ENCODE assay signal across 18 cellular contexts in the genomic region with DNA sequence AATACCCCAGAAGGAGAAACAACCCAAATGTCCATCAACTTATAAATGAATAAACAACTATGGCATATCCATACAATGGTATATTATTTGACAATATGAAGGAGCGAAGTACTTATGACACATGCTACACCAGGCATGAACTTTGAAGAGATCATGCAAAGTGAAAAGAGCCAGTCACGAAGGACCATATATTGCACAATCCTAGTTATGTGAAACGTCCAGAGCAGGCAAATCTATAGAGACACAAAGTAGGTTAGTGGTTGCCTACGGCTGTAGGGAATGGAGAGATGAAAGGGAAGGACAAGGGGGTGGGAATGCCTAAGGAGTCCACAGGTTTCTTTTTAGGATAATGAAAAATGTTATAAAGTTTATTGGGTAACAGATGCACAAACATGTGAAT.
A peak's percentile ranks its signal among the peaks of the same experiment; 100 is the strongest.
DNase-seq lines count a peak whose midpoint lies in the region; ATAC-seq, FAIRE-seq and TF ChIP-seq lines count a peak whose summit lies in the region.
"Had no signal": no experiment of that assay in that cellular context is flagged by ENCODE, and none has a peak within 500 bp of the region (broad histone marks: within the 10 kb centered on the region; RNA-seq: fewer than 3 reads in every experiment).

No MANE protein-coding gene starts in this region.

- H3K27me3 Mint-ChIP-seq in effector memory CD8-positive, alpha-beta T cell: peaks cover 25 to 29% of the 10 kb centered on the region in 2 donors

- H3K4me1 Mint-ChIP-seq in effector memory CD8-positive, alpha-beta T cell (ENCODE audit: low read depth in 2 of 2): no peaks in the 10 kb centered on the region

- H3K27ac ChIP-seq in K562 (ENCODE audit: extremely low read depth, low read depth, low read length): no peak overlapping the region
- no peak overlapping the region for H3K27ac ChIP-seq in breast epithelium
- H3K27ac ChIP-seq: BLaER1, KMS-11 had no signal

- no peak overlapping the region for H3K4me3 Mint-ChIP-seq in effector memory CD8-positive, alpha-beta T cell
- H3K4me3 Mint-ChIP-seq: CD8-positive, alpha-beta memory T cell; IgD-negative memory B cell had no signal

- TF ChIP-seq EP300 in K562 (IDR thresholded peaks at IDR 0.05; ENCODE audit: low read length): no peak

- no peak overlapping the region for H3K27ac Mint-ChIP-seq in effector memory CD8-positive, alpha-beta T cell
- H3K27ac Mint-ChIP-seq: CD8-positive, alpha-beta memory T cell; IgD-negative memory B cell had no signal

- ATAC-seq in K562 (no peak), HG02588 (IDR thresholded peaks at IDR 0.05; ENCODE audit: unreplicated experiment) (no peak)
- no peak for ATAC-seq in effector memory CD8-positive, alpha-beta T cell (replicated peaks)
- ATAC-seq: HCT116 had no signal

- no peak for FAIRE-seq in K562 (lab: Jason Lieb, UNC)
- FAIRE-seq: G401.6, GM12892, H54 had no signal

- no peaks in the 10 kb centered on the region for H3K9me3 ChIP-seq in K562 (replicated peaks; ENCODE audit: control insufficient read depth, insufficient read depth, low read depth, low read length)
- no peaks in the 10 kb centered on the region for H3K9me3 ChIP-seq in breast epithelium

- H3K4me3 ChIP-seq in K562 (no peak overlapping the region), breast epithelium (no peak overlapping the region)
- H3K4me3 ChIP-seq: BLaER1 had no signal

- no peak overlapping the region for H2AFZ ChIP-seq in K562 (ENCODE audit: low read depth, low read length)

- no peaks in the 10 kb centered on the region for H4K20me1 ChIP-seq in K562 (replicated peaks; ENCODE audit: control insufficient read depth, insufficient read depth, low read length)
- H4K20me1 ChIP-seq: BLaER1 had no signal

- POLR2A ChIA-PET in K562 (lab: Yijun Ruan, JAX): no interaction called here

- BruUV-seq in K562 (replicated peaks; lab: Mats Ljungman, UMichigan): no TSS peak

- DNase-seq in DMS53 (lab: John Stamatoyannopoulos, UW): peak; percentile 12
- DNase-seq in DMS53 treated with DMSO at 0.1 percent for 48 hours (lab: John Stamatoyannopoulos, UW; ENCODE audit: unreplicated experiment): no peak
- DNase-seq in MV-4-11 (lab: John Stamatoyannopoulos, UW): peak; percentile 32
- no peak for DNase-seq in K562 (ENCODE audit: extremely low read depth in 1 of 4, low spot score in 3 of 4)
- no peak for DNase-seq in breast epithelium (ENCODE audit: low spot score in 2 of 2)
- no peak for DNase-seq in effector memory CD8-positive, alpha-beta T cell
- DNase-seq: AML-193; CD8-positive, alpha-beta memory T cell; DMS 273 treated with DMSO at 0.1 percent for 48 hours; DMS79 treated with DMSO at 0.1 percent for 48 hours had no signal

- 5% methylated on average over 4 of the region's 4 CpGs for WGBS in K562 (ENCODE audit: insufficient coverage, low coverage, missing lambda C conversion rate)

- no peak for TF ChIP-seq POLR2A in K562 (conservative IDR thresholded peaks at IDR 0.05)
- no peak for TF ChIP-seq POLR2A in breast epithelium (IDR thresholded peaks at IDR 0.05)

- H3K9ac ChIP-seq in K562 (ENCODE audit: insufficient read depth in 1 of 2, low read depth in 2 of 2, low read length in 2 of 2): no peak overlapping the region
- H3K9ac ChIP-seq: BLaER1, KMS-11 had no signal

- no peaks in the 10 kb centered on the region for H3K36me3 Mint-ChIP-seq in effector memory CD8-positive, alpha-beta T cell (ENCODE audit: insufficient read depth)
- H3K36me3 Mint-ChIP-seq: CD8-positive, alpha-beta memory T cell had no signal

- no peaks in the 10 kb centered on the region for H3K27me3 ChIP-seq in K562 (ENCODE audit: control insufficient read depth in 2 of 2, insufficient read depth in 2 of 2, low read length in 2 of 2)
- H3K27me3 ChIP-seq in breast epithelium: no peaks in the 10 kb centered on the region
- H3K27me3 ChIP-seq: BLaER1 had no signal

- CTCF ChIA-PET in K562 (lab: Yijun Ruan, JAX; ENCODE audit: low intra/inter-chr PET ratio): no interaction called here

- intact Hi-C loops in K562 (cut with micrococcal nuclease) (loop anchor here (5.0 kb wide), 3 partner anchors 144 to 449 kb away; a partner anchor contains a TSS), breast epithelium (cut with DNase I; ENCODE audit: low total_unique reads) (no loop called here)

- no peak for TF ChIP-seq RAD21 in K562 (CRISPR knock-in tag; conservative IDR thresholded peaks at IDR 0.05 in 1 of 2, IDR thresholded peaks at IDR 0.05 in 1 of 2)

- H3K36me3 ChIP-seq in K562 (ENCODE audit: control insufficient read depth, insufficient read depth, low read length) (no peaks in the 10 kb centered on the region), breast epithelium (no peaks in the 10 kb centered on the region)
- H3K36me3 ChIP-seq: BLaER1 had no signal

- H3K4me1 ChIP-seq in K562 (replicated peaks in 1 of 2; ENCODE audit: control insufficient read depth in 2 of 2, insufficient read depth in 2 of 2, low read length in 2 of 2) (no peaks in the 10 kb centered on the region), breast epithelium (no peaks in the 10 kb centered on the region)

- no peaks in the 10 kb centered on the region for H3K9me1 ChIP-seq in K562 (ENCODE audit: control insufficient read depth, insufficient read depth, low read length)

- in situ Hi-C loops in K562 (cut with MboI): loop anchor here (25.0 kb wide), 2 partner anchors 349 to 524 kb away; no protein-coding TSS in a partner anchor

- no peaks in the 10 kb centered on the region for H3K79me2 ChIP-seq in K562 (ENCODE audit: control insufficient read depth, insufficient read depth, low read length)

- no peak overlapping the region for H3K4me2 ChIP-seq in K562 (ENCODE audit: insufficient read depth, low read length)
- H3K4me2 ChIP-seq: BLaER1, KMS-11 had no signal

- no peaks in the 10 kb centered on the region for H3K9me3 Mint-ChIP-seq in effector memory CD8-positive, alpha-beta T cell
- H3K9me3 Mint-ChIP-seq: CD8-positive, alpha-beta memory T cell; IgD-negative memory B cell had no signal

- TF ChIP-seq CTCF in K562 (IDR thresholded peaks at IDR 0.05 in 2 of 3, conservative IDR thresholded peaks at IDR 0.05 in 1 of 3; ENCODE audit: insufficient read depth in 2 of 3, low read depth in 1 of 3, low read length in 3 of 3) (no peak), breast epithelium (IDR thresholded peaks at IDR 0.05) (no peak)

TF ChIP-seq in K562, 482 proteins besides CTCF, POLR2A, EP300 and RAD21:
- TF ChIP-seq CEBPG (CRISPR knock-in tag; IDR thresholded peaks at IDR 0.05): no peak
- peak; percentile 47 to 88 for TF ChIP-seq CEBPG (tag; conservative IDR thresholded peaks at IDR 0.05 in 1 of 2, IDR thresholded peaks at IDR 0.05 in 1 of 2)
- TF ChIP-seq ERF (CRISPR knock-in tag; IDR thresholded peaks at IDR 0.05): no peak
- peak; percentile 94 for TF ChIP-seq CEBPB (tag; IDR thresholded peaks at IDR 0.05)

Comparison
In these comparisons a context has a peak if more than half of its experiments do, and no peak if none do; other contexts are left out.
1. DNase-seq: peak in DMS53 (single experiment) and MV-4-11 (single experiment); none in DMS53 treated with DMSO at 0.1 percent for 48 hours (single experiment), K562 (0 of 4), breast epithelium (0 of 2) and effector memory CD8-positive, alpha-beta T cell (0 of 3).